19 cellular contexts compared by ENCODE assay signal in the genomic region with DNA sequence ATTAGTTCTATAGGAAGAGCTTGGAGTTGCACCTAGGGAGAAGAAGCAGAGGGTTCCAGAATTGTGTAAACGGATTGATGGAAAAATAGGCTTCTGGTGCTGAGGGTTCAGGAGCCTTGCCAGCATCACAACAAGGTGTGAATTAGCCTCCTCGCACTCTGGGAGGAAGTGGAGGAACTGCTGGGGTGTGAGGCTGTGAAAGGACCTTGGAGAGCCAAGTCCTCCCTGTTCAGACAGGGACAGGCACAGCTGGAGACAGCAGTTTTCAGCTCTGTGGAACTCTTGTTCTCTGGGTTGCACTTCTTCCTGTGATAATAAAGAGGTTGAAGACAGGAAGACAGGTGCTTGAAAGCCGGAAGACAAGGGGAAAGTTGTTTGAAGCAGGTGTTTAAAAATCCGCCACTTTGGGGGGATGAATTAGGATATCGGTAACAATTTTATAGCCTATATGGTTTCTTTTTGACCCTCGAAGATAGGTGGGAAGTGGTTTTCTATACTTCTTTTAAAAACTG.
"Had no signal": no experiment of that assay in that cellular context is flagged by ENCODE, and none has a peak within 500 bp of the region (broad histone marks: within the 10 kb centered on the region; RNA-seq: fewer than 3 reads in every experiment).

No MANE protein-coding gene starts in this region.

- H3K36me3 ChIP-seq: gastroesophageal sphincter, upper lobe of left lung had no signal

- H3K36me3 Mint-ChIP-seq: activated naive CD8-positive, alpha-beta T cell treated with anti-CD3 and anti-CD28 coated beads for 36 hours had no signal

- H3K4me3 ChIP-seq: gastroesophageal sphincter, smooth muscle cell, testis, upper lobe of left lung had no signal

- H3K4me1 Mint-ChIP-seq: activated naive CD8-positive, alpha-beta T cell treated with anti-CD3 and anti-CD28 coated beads for 36 hours; central memory CD8-positive, alpha-beta T cell had no signal

- H3K27me3 Mint-ChIP-seq: activated CD4-positive, alpha-beta T cell treated with anti-CD3 and anti-CD28 coated beads for 36 hours had no signal

- H3K9me3 ChIP-seq: gastroesophageal sphincter, testis, upper lobe of left lung had no signal

- H3K27ac Mint-ChIP-seq: activated B cell treated with CpG ODN at 0.5 μM for 24 hours; activated CD4-positive, alpha-beta T cell treated with anti-CD3 and anti-CD28 coated beads for 36 hours; activated naive CD8-positive, alpha-beta T cell treated with anti-CD3 and anti-CD28 coated beads for 36 hours; activated T-helper 2 cell treated with anti-CD3 and anti-CD28 coated beads, Interferon-gamma antibody, Interleukin-2, Interleukin-4, amounts not matched to agents 10 μg/mL and 5 μg/mL and 100 μg/mL, durations not matched to agents 14 hours and 24 hours and 36 hours; nephron progenitor cell; stimulated activated naive B cell treated with anti-CD40 and anti-IgM and Interleukin-4, amounts not matched to agents 10 μg/mL and 1 μg/mL and 100 μg/mL, for 72 hours had no signal

- H3K9me3 Mint-ChIP-seq: activated naive CD8-positive, alpha-beta T cell treated with anti-CD3 and anti-CD28 coated beads for 36 hours; activated T-cell treated with anti-CD3 and anti-CD28 coated beads, Interleukin-2, amount 50 U/mL, for 4 hours; activated T-helper 2 cell treated with anti-CD3 and anti-CD28 coated beads, Interferon-gamma antibody, Interleukin-2, Interleukin-4, amounts not matched to agents 10 μg/mL and 5 μg/mL and 100 μg/mL, durations not matched to agents 14 hours and 24 hours and 36 hours; central memory CD8-positive, alpha-beta T cell; nephron progenitor cell had no signal

- H3K27me3 ChIP-seq: gastroesophageal sphincter, testis, upper lobe of left lung had no signal

- DNase-seq: activated B cell treated with CpG ODN at 0.5 μM for 24 hours; activated CD4-positive, alpha-beta T cell treated with anti-CD3 and anti-CD28 coated beads for 36 hours; activated CD4-positive, alpha-beta T cell treated with anti-CD3 and anti-CD28 coated beads, Interleukin-2, amount 50 U/mL, for 48 hours; activated CD8-positive, alpha-beta memory T cell treated with anti-CD3 and anti-CD28 coated beads, Interleukin-2, amount 50 U/mL, for 48 hours; activated naive CD4-positive, alpha-beta T cell; activated naive CD8-positive, alpha-beta T cell treated with anti-CD3 and anti-CD28 coated beads for 36 hours; activated T-cell treated with anti-CD3 and anti-CD28 coated beads, Interleukin-2, amount 50 U/mL, for 4 hours; hypothalamus; left ventricle myocardium superior; nephron progenitor cell; stimulated activated CD4-positive, alpha-beta T cell treated with anti-CD3 and anti-CD28 coated beads, Interleukin-15, amount 100 ng/mL, for 24 hours; stimulated activated naive B cell treated with anti-CD40 and anti-IgM and Interleukin-4, amounts not matched to agents 10 μg/mL and 1 μg/mL and 100 μg/mL, for 72 hours; T1000; testis; upper lobe of left lung had no signal

- H3K27ac ChIP-seq: testis had no signal

- ATAC-seq: activated CD4-positive, alpha-beta T cell treated with anti-CD3 and anti-CD28 coated beads for 36 hours; activated T-cell treated with anti-CD3 and anti-CD28 coated beads, Interleukin-2, amount 50 U/mL, for 4 hours; gastroesophageal sphincter; stimulated activated naive B cell treated with anti-CD40 and anti-IgM and Interleukin-4, amounts not matched to agents 10 μg/mL and 1 μg/mL and 100 μg/mL, for 72 hours had no signal

- H3K4me3 Mint-ChIP-seq: activated B cell treated with CpG ODN at 0.5 μM for 24 hours; activated CD4-positive, alpha-beta T cell treated with anti-CD3 and anti-CD28 coated beads for 36 hours; activated naive CD8-positive, alpha-beta T cell treated with anti-CD3 and anti-CD28 coated beads for 36 hours; activated T-cell treated with anti-CD3 and anti-CD28 coated beads, Interleukin-2, amount 50 U/mL, for 4 hours; central memory CD8-positive, alpha-beta T cell; nephron progenitor cell; stimulated activated naive B cell treated with anti-CD40 and anti-IgM and Interleukin-4, amounts not matched to agents 10 μg/mL and 1 μg/mL and 100 μg/mL, for 72 hours had no signal
